1 cellular context compared by ENCODE assay signal in the genomic region with DNA sequence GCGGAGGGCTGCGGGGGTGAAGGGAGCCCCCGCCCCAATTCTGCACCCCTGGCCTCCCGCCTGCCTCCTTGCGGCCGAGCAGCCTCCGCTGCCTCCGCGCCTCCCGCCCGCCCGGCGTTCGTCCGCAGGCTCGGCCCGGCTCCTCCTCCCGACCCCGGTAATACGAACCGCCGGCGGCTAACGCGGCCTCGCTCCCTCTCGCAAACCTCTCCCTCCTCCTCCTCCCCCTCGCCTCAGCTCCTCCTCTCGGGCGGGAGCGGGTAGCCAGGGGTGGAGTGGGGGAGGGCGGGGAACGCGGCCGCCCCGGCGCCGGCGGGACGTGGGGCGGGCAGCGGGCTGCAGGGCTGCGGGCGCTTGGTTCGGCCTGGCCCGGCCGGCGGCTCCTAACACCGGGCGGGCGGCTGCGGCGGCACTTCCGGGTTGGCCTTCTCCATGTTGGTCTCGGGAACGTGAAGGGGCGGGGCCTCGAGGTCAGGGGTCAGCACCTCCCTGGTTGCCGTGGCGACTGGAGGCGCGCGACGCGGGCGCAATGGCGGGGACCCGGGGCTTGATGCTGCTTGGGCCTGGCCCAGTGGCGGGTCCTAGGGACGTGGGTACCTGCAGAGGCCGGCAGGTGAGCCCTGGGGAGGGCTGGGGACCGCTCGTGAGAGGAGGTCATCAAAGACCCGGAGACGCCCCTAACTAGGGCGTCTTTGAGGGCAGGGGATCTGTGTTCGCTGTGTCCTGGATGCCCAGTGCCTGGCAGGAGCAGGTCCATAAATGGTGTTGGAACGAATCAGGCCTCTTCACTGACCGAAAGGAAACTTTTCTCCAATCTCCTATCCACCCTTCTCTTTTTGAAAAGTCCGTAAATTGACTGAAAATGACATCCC.
TF ChIP-seq lines count a peak whose summit lies in the region.

A gene with protein sequence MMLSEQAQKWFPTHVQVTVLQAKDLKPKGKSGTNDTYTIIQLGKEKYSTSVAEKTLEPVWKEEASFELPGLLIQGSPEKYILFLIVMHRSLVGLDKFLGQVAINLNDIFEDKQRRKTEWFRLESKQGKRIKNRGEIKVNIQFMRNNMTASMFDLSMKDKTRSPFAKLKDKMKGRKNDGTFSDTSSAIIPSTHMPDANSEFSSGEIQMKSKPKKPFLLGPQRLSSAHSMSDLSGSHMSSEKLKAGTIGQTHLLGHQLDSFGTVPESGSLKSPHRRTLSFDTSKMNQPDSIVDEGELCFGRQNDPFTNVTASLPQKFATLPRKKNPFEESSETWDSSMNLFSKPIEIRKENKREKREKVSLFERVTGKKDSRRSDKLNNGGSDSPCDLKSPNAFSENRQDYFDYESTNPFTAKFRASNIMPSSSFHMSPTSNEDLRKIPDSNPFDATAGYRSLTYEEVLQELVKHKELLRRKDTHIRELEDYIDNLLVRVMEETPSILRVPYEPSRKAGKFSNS (minus strand): TSS at position 451 of the 872 bp plus-strand sequence. CDS start 778 bp downstream, outside the sequence.

TF ChIP-seq in GM12878, 131 proteins besides CTCF, POLR2A, EP300 and RAD21 (continued from another document and continues in another):
- TF ChIP-seq, protein P1, sequence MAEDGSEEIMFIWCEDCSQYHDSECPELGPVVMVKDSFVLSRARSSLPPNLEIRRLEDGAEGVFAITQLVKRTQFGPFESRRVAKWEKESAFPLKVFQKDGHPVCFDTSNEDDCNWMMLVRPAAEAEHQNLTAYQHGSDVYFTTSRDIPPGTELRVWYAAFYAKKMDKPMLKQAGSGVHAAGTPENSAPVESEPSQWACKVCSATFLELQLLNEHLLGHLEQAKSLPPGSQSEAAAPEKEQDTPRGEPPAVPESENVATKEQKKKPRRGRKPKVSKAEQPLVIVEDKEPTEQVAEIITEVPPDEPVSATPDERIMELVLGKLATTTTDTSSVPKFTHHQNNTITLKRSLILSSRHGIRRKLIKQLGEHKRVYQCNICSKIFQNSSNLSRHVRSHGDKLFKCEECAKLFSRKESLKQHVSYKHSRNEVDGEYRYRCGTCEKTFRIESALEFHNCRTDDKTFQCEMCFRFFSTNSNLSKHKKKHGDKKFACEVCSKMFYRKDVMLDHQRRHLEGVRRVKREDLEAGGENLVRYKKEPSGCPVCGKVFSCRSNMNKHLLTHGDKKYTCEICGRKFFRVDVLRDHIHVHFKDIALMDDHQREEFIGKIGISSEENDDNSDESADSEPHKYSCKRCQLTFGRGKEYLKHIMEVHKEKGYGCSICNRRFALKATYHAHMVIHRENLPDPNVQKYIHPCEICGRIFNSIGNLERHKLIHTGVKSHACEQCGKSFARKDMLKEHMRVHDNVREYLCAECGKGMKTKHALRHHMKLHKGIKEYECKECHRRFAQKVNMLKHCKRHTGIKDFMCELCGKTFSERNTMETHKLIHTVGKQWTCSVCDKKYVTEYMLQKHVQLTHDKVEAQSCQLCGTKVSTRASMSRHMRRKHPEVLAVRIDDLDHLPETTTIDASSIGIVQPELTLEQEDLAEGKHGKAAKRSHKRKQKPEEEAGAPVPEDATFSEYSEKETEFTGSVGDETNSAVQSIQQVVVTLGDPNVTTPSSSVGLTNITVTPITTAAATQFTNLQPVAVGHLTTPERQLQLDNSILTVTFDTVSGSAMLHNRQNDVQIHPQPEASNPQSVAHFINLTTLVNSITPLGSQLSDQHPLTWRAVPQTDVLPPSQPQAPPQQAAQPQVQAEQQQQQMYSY (CRISPR knock-in tag; IDR thresholded peaks at IDR 0.05) = no peak
- TF ChIP-seq, protein P2, sequence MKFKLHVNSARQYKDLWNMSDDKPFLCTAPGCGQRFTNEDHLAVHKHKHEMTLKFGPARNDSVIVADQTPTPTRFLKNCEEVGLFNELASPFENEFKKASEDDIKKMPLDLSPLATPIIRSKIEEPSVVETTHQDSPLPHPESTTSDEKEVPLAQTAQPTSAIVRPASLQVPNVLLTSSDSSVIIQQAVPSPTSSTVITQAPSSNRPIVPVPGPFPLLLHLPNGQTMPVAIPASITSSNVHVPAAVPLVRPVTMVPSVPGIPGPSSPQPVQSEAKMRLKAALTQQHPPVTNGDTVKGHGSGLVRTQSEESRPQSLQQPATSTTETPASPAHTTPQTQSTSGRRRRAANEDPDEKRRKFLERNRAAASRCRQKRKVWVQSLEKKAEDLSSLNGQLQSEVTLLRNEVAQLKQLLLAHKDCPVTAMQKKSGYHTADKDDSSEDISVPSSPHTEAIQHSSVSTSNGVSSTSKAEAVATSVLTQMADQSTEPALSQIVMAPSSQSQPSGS (IDR thresholded peaks at IDR 0.05; ENCODE audit: low read length) = no peak
- TF ChIP-seq PAX5 (IDR thresholded peaks at IDR 0.05; ENCODE audit: borderline replicate concordance, low read depth, low read length) = no peak
- 0 out of 2 replicates have a peak, but pooled peaks have one; percentile 30 for TF ChIP-seq ZNF24 (IDR thresholded peaks at IDR 0.05)
- no peak for TF ChIP-seq KAT2A (conservative IDR thresholded peaks at IDR 0.05; ENCODE audit: control insufficient read depth, low read depth, low read length)
- TF ChIP-seq, protein P3, sequence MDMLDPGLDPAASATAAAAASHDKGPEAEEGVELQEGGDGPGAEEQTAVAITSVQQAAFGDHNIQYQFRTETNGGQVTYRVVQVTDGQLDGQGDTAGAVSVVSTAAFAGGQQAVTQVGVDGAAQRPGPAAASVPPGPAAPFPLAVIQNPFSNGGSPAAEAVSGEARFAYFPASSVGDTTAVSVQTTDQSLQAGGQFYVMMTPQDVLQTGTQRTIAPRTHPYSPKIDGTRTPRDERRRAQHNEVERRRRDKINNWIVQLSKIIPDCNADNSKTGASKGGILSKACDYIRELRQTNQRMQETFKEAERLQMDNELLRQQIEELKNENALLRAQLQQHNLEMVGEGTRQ (IDR thresholded peaks at IDR 0.05; ENCODE audit: borderline replicate concordance, low read depth, low read length) = no peak
- TF ChIP-seq, protein P4, sequence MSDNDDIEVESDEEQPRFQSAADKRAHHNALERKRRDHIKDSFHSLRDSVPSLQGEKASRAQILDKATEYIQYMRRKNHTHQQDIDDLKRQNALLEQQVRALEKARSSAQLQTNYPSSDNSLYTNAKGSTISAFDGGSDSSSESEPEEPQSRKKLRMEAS (IDR thresholded peaks at IDR 0.05; ENCODE audit: low read depth, low read length) = 0 out of 2 replicates have a peak, but pooled peaks have one; percentile 47
- TF ChIP-seq, protein P5, sequence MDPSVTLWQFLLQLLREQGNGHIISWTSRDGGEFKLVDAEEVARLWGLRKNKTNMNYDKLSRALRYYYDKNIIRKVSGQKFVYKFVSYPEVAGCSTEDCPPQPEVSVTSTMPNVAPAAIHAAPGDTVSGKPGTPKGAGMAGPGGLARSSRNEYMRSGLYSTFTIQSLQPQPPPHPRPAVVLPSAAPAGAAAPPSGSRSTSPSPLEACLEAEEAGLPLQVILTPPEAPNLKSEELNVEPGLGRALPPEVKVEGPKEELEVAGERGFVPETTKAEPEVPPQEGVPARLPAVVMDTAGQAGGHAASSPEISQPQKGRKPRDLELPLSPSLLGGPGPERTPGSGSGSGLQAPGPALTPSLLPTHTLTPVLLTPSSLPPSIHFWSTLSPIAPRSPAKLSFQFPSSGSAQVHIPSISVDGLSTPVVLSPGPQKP (IDR thresholded peaks at IDR 0.05; ENCODE audit: low read depth, low read length) = 0 out of 2 replicates have a peak, but pooled peaks have one; percentile 22
- TF ChIP-seq JUND (IDR thresholded peaks at IDR 0.05; ENCODE audit: low read depth, low read length) = no peak
- no peak for TF ChIP-seq MEF2B (IDR thresholded peaks at IDR 0.05; ENCODE audit: partially characterized antibody, poor library complexity, severe bottlenecking)
- TF ChIP-seq, protein P6, sequence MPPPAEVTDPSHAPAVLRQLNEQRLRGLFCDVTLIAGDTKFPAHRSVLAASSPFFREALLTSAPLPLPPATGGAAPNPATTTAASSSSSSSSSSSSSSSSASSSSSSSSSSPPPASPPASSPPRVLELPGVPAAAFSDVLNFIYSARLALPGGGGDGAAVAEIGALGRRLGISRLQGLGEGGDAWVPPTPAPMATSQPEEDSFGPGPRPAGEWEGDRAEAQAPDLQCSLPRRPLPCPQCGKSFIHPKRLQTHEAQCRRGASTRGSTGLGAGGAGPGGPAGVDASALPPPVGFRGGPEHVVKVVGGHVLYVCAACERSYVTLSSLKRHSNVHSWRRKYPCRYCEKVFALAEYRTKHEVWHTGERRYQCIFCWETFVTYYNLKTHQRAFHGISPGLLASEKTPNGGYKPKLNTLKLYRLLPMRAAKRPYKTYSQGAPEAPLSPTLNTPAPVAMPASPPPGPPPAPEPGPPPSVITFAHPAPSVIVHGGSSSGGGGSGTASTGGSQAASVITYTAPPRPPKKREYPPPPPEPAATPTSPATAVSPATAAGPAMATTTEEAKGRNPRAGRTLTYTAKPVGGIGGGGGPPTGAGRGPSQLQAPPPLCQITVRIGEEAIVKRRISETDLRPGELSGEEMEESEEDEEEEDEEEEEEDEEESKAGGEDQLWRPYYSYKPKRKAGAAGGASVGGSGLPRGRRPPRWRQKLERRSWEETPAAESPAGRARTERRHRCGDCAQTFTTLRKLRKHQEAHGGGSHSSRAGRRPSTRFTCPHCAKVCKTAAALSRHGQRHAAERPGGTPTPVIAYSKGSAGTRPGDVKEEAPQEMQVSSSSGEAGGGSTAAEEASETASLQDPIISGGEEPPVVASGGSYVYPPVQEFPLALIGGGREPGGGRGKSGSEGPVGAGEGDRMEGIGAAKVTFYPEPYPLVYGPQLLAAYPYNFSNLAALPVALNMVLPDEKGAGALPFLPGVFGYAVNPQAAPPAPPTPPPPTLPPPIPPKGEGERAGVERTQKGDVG (CRISPR knock-in tag; IDR thresholded peaks at IDR 0.05) = no peak
- TF ChIP-seq EZH2 (IDR thresholded peaks at IDR 0.05; ENCODE audit: borderline replicate concordance, control insufficient read depth, low read depth, low read length) = no peak
- no peak for TF ChIP-seq ESRRA (IDR thresholded peaks at IDR 0.05; ENCODE audit: low read length)
- TF ChIP-seq GABPA (IDR thresholded peaks at IDR 0.05; ENCODE audit: low read depth) = no peak
- TF ChIP-seq, protein P7, sequence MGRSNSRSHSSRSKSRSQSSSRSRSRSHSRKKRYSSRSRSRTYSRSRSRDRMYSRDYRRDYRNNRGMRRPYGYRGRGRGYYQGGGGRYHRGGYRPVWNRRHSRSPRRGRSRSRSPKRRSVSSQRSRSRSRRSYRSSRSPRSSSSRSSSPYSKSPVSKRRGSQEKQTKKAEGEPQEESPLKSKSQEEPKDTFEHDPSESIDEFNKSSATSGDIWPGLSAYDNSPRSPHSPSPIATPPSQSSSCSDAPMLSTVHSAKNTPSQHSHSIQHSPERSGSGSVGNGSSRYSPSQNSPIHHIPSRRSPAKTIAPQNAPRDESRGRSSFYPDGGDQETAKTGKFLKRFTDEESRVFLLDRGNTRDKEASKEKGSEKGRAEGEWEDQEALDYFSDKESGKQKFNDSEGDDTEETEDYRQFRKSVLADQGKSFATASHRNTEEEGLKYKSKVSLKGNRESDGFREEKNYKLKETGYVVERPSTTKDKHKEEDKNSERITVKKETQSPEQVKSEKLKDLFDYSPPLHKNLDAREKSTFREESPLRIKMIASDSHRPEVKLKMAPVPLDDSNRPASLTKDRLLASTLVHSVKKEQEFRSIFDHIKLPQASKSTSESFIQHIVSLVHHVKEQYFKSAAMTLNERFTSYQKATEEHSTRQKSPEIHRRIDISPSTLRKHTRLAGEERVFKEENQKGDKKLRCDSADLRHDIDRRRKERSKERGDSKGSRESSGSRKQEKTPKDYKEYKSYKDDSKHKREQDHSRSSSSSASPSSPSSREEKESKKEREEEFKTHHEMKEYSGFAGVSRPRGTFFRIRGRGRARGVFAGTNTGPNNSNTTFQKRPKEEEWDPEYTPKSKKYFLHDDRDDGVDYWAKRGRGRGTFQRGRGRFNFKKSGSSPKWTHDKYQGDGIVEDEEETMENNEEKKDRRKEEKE (IDR thresholded peaks at IDR 0.05) = no peak
- no peak for TF ChIP-seq FOS (IDR thresholded peaks at IDR 0.05; ENCODE audit: borderline replicate concordance, extremely low read depth, insufficient read length)
- TF ChIP-seq, protein P8, sequence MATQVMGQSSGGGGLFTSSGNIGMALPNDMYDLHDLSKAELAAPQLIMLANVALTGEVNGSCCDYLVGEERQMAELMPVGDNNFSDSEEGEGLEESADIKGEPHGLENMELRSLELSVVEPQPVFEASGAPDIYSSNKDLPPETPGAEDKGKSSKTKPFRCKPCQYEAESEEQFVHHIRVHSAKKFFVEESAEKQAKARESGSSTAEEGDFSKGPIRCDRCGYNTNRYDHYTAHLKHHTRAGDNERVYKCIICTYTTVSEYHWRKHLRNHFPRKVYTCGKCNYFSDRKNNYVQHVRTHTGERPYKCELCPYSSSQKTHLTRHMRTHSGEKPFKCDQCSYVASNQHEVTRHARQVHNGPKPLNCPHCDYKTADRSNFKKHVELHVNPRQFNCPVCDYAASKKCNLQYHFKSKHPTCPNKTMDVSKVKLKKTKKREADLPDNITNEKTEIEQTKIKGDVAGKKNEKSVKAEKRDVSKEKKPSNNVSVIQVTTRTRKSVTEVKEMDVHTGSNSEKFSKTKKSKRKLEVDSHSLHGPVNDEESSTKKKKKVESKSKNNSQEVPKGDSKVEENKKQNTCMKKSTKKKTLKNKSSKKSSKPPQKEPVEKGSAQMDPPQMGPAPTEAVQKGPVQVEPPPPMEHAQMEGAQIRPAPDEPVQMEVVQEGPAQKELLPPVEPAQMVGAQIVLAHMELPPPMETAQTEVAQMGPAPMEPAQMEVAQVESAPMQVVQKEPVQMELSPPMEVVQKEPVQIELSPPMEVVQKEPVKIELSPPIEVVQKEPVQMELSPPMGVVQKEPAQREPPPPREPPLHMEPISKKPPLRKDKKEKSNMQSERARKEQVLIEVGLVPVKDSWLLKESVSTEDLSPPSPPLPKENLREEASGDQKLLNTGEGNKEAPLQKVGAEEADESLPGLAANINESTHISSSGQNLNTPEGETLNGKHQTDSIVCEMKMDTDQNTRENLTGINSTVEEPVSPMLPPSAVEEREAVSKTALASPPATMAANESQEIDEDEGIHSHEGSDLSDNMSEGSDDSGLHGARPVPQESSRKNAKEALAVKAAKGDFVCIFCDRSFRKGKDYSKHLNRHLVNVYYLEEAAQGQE (IDR thresholded peaks at IDR 0.05; ENCODE audit: low read depth, low read length) = no peak
- TF ChIP-seq SIN3A (IDR thresholded peaks at IDR 0.05; ENCODE audit: low read depth, low read length) = peak; percentile 94
- TF ChIP-seq HCFC1 (IDR thresholded peaks at IDR 0.05; ENCODE audit: low read length) = peak; percentile 57
- TF ChIP-seq, protein P9, sequence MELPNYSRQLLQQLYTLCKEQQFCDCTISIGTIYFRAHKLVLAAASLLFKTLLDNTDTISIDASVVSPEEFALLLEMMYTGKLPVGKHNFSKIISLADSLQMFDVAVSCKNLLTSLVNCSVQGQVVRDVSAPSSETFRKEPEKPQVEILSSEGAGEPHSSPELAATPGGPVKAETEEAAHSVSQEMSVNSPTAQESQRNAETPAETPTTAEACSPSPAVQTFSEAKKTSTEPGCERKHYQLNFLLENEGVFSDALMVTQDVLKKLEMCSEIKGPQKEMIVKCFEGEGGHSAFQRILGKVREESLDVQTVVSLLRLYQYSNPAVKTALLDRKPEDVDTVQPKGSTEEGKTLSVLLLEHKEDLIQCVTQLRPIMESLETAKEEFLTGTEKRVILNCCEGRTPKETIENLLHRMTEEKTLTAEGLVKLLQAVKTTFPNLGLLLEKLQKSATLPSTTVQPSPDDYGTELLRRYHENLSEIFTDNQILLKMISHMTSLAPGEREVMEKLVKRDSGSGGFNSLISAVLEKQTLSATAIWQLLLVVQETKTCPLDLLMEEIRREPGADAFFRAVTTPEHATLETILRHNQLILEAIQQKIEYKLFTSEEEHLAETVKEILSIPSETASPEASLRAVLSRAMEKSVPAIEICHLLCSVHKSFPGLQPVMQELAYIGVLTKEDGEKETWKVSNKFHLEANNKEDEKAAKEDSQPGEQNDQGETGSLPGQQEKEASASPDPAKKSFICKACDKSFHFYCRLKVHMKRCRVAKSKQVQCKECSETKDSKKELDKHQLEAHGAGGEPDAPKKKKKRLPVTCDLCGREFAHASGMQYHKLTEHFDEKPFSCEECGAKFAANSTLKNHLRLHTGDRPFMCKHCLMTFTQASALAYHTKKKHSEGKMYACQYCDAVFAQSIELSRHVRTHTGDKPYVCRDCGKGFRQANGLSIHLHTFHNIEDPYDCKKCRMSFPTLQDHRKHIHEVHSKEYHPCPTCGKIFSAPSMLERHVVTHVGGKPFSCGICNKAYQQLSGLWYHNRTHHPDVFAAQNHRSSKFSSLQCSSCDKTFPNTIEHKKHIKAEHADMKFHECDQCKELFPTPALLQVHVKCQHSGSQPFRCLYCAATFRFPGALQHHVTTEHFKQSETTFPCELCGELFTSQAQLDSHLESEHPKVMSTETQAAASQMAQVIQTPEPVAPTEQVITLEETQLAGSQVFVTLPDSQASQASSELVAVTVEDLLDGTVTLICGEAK (IDR thresholded peaks at IDR 0.05; ENCODE audit: borderline replicate concordance) = no peak
